In the genomic region with DNA sequence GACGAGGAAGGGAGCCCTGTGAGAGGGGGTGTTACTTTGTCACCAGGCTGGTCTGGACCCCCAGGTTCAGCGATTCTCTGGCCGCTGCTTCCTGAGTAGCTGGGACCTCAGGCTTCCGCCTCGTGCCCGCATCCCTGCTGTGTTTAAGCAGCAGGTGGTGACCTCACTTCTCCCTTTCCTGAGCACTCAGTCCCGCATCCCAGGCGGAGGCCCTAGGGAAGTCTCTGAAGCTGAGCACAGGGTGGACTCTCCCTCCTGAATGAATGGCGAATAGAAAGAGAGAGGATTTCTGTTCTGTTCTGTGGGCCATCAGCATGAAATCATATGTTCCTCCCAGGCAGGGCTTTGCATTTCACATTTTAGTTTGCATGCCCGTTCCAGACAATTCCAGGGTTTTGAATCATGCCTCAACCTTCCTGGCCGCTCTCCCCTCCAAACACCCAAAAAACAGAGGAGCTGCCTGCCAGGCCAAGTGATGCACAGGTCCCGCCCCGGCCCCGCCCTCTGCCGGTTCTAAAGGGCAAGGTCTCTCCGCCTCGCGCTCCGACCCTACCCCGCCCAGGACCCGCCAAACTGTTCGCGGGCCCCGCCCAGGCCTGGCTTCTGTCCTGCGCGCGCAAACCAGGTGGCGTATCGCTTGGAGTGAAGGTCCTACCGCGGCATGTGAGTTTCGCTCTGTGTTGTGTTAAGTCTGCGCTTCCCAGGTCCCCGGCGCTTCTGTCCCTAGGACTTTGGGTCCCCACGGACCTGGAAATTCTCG, we compare ENCODE assay signal across 9 cellular contexts. TPM values are rescaled to one million over a fixed set of nuclear protein-coding genes. Genes with fewer than 3 reads are reported as not detected.
DNase-seq lines count a peak whose midpoint lies in the region; ATAC-seq, FAIRE-seq and TF ChIP-seq lines count a peak whose summit lies in the region.
"Had no signal": no experiment of that assay in that cellular context is flagged by ENCODE, and none has a peak within 500 bp of the region (broad histone marks: within the 10 kb centered on the region; RNA-seq: fewer than 3 reads in every experiment).

No MANE protein-coding gene starts in this region.

- TF ChIP-seq CTCF in epithelial cell of esophagus (IDR thresholded peaks at IDR 0.05; ENCODE audit: insufficient read depth, low read depth, low read length, missing control alignments) (no peak), neural crest cell (conservative IDR thresholded peaks at IDR 0.05) (no peak), D721Med (IDR thresholded peaks at IDR 0.05; ENCODE audit: insufficient read depth, missing control alignments) (no peak)

- no peaks in the 10 kb centered on the region for H3K36me3 ChIP-seq in HUES48 (ENCODE audit: control insufficient read depth, insufficient read depth, low read length)

- no peaks in the 10 kb centered on the region for H3K9me3 ChIP-seq in HUES48 (ENCODE audit: control insufficient read depth, insufficient read depth, low read length)

- peak; percentile 63 for DNase-seq in DMS114 treated with DMSO at 0.1 percent for 48 hours (lab: John Stamatoyannopoulos, UW; ENCODE audit: unreplicated experiment)
- DNase-seq in epithelial cell of esophagus (ENCODE audit: low read depth) = peak; percentile 2
- peak; percentile 47 for DNase-seq in neural crest cell (ENCODE audit: low read depth, low spot score)
- DNase-seq in D721Med (ENCODE audit: insufficient read length, low spot score) = no peak
- no peak for DNase-seq in DMS79 (lab: John Stamatoyannopoulos, UW)
- DNase-seq: NCI-H510A had no signal

- peaks cover 37% of the 10 kb centered on the region for H3K27me3 Mint-ChIP-seq in neural crest cell (ENCODE audit: low read depth)

- no peak for ATAC-seq in HG03045 (IDR thresholded peaks at IDR 0.05; ENCODE audit: unreplicated experiment)

- H3K9ac ChIP-seq in HUES48 (ENCODE audit: low read depth, low read length) = no peak overlapping the region; the same call in 1 of the 2 replicates

- H3K36me3 Mint-ChIP-seq in neural crest cell (ENCODE audit: low read depth) = peaks cover 6% of the 10 kb centered on the region

- no peak overlapping the region for H3K27ac Mint-ChIP-seq in neural crest cell (ENCODE audit: unreplicated experiment)

- peak overlapping the region; percentile 83 for H3K4me3 Mint-ChIP-seq in neural crest cell

- H3K4me3 ChIP-seq in HUES48 (ENCODE audit: low read depth, low read length) = peak overlapping the region; percentile 53
- H3K4me3 ChIP-seq in epithelial cell of esophagus (ENCODE audit: low read length) = no peak overlapping the region

- H3K4me1 Mint-ChIP-seq in neural crest cell = peaks cover 4% of the 10 kb centered on the region

- no peak overlapping the region for H3K27ac ChIP-seq in HUES48 (ENCODE audit: low read depth, low read length)
- H3K27ac ChIP-seq: heart right ventricle had no signal

- H3K27me3 ChIP-seq in HUES48 (ENCODE audit: control insufficient read depth, insufficient read depth, low read length) = peaks cover 3% of the 10 kb centered on the region; the same call in 1 of the 2 replicates
- H3K27me3 ChIP-seq: heart right ventricle had no signal

- peaks cover 3% of the 10 kb centered on the region for H3K9me3 Mint-ChIP-seq in neural crest cell

- no peak for FAIRE-seq in D721Med (lab: Jason Lieb, UNC)

- no peaks in the 10 kb centered on the region for H3K4me1 ChIP-seq in HUES48 (ENCODE audit: control insufficient read depth, insufficient read depth, low read length)
- H3K4me1 ChIP-seq: heart right ventricle had no signal

RNA-seq across cellular contexts. Expression of a gene that starts 35.1 kb away (rescaled TPM):
- total RNA-seq in neural crest cell = 23.4 and 25.9 TPM in 2 replicates

RNA-seq across cellular contexts. Expression of a gene that starts 39.0 kb away (rescaled TPM):
- total RNA-seq in neural crest cell = 0.65 and 0.86 TPM in 2 replicates

Comparison
In these comparisons a context has a peak if more than half of its experiments do, and no peak if none do; other contexts are left out.
1. DNase-seq: peak in DMS114 treated with DMSO at 0.1 percent for 48 hours (single experiment), epithelial cell of esophagus (single experiment) and neural crest cell (single experiment); none in D721Med (single experiment) and DMS79 (single experiment).